Comparison of ENCODE assay signal across 1 cellular context in the genomic region with DNA sequence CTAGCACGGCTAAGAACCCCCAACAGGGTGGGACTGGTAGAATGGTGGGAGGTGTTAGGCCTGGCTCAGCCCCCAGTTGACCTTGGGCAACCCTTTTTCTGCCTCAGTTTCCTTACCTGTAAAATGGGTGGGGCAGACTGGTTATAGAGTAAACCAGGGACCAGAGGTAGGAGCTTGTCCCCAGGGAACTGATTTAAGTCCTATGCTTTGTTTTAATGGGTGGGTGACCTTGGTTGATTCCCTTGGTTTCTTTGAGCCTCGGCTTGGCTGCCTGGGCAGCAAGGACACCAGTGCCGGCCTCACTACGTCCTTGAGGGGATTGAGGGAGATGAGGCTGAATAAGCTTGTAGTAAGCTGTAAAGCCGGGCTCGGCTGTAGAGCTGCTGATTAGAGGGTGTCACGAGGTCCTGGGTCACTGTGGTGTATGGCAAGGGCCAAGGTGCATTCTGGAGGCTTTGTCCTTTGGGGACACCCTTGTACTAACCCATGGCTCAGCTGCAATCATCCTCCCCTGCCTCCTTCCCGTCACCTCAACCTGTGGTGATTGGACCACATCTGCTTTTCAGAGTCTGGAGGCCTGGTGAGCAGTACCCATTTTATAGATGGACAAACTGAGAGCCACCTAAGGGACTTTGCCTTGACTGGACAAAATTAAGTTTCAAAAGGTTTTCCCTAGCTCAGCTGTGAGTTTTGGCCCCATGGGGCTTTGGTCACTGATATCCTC.
A peak's percentile ranks its signal among the peaks of the same experiment; 100 is the strongest.
TF ChIP-seq lines count a peak whose summit lies in the region.

No MANE protein-coding gene starts in this region.

TF ChIP-seq in K562, 482 proteins besides CTCF, POLR2A, EP300 and RAD21 (continued from another document and continues in another):
- TF ChIP-seq, protein P1, sequence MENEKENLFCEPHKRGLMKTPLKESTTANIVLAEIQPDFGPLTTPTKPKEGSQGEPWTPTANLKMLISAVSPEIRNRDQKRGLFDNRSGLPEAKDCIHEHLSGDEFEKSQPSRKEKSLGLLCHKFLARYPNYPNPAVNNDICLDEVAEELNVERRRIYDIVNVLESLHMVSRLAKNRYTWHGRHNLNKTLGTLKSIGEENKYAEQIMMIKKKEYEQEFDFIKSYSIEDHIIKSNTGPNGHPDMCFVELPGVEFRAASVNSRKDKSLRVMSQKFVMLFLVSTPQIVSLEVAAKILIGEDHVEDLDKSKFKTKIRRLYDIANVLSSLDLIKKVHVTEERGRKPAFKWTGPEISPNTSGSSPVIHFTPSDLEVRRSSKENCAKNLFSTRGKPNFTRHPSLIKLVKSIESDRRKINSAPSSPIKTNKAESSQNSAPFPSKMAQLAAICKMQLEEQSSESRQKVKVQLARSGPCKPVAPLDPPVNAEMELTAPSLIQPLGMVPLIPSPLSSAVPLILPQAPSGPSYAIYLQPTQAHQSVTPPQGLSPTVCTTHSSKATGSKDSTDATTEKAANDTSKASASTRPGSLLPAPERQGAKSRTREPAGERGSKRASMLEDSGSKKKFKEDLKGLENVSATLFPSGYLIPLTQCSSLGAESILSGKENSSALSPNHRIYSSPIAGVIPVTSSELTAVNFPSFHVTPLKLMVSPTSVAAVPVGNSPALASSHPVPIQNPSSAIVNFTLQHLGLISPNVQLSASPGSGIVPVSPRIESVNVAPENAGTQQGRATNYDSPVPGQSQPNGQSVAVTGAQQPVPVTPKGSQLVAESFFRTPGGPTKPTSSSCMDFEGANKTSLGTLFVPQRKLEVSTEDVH (IDR thresholded peaks at IDR 0.05; ENCODE audit: low read depth, partially characterized antibody) = no peak
- TF ChIP-seq RAD51 (IDR thresholded peaks at IDR 0.05; ENCODE audit: borderline replicate concordance, low read depth) (peak; percentile 43; the same call in 1 of the 2 replicates), GATA2 (CRISPR knock-in tag; IDR thresholded peaks at IDR 0.05) (no peak), POLR2G (IDR thresholded peaks at IDR 0.05; ENCODE audit: low read depth, low read length) (no peak), NFYB (IDR thresholded peaks at IDR 0.05; ENCODE audit: extremely low read depth, insufficient read length) (no peak), HNRNPH1 (optimal IDR thresholded peaks at IDR 0.05; ENCODE audit: low read depth, low read length) (no peak), RCOR1 (IDR thresholded peaks at IDR 0.05; ENCODE audit: borderline replicate concordance in 1 of 2, low read depth in 2 of 2, low read length in 2 of 2) (peak; percentile 87 to 94), IFI16 (CRISPR knock-in tag; IDR thresholded peaks at IDR 0.05) (0 out of 2 replicates have a peak, but pooled peaks have one; percentile 21), ZNF445 (CRISPR knock-in tag; IDR thresholded peaks at IDR 0.05; ENCODE audit: low read depth) (no peak), RB1 (IDR thresholded peaks at IDR 0.05; ENCODE audit: low read depth) (peak; percentile 46; the same call in 1 of the 2 replicates), SP1 (CRISPR knock-in tag; IDR thresholded peaks at IDR 0.05) (no peak), ZNF780A (CRISPR knock-in tag; IDR thresholded peaks at IDR 0.05) (no peak), NUFIP1 (IDR thresholded peaks at IDR 0.05; ENCODE audit: partially characterized antibody) (peak; percentile 12), CREB1 (IDR thresholded peaks at IDR 0.05) (no peak), CREB1 (CRISPR knock-in tag; IDR thresholded peaks at IDR 0.05) (peak; percentile 47; the same call in 1 of the 2 replicates), CAMTA2 (CRISPR knock-in tag; conservative IDR thresholded peaks at IDR 0.05) (no peak), U2AF1 (optimal IDR thresholded peaks at IDR 0.05; ENCODE audit: low read depth, low read length) (no peak), FOXK1 (CRISPR knock-in tag; IDR thresholded peaks at IDR 0.05; ENCODE audit: borderline replicate concordance) (no peak; the same call in 1 of the 2 replicates), GTF2F1 (IDR thresholded peaks at IDR 0.05; ENCODE audit: low read depth, low read length) (no peak), KAT7 (CRISPR knock-in tag; IDR thresholded peaks at IDR 0.05; ENCODE audit: borderline replicate concordance) (peak; percentile 81; the same call in 1 of the 2 replicates), CTBP1 (IDR thresholded peaks at IDR 0.05; ENCODE audit: borderline replicate concordance) (peak; percentile 15; the same call in 1 of the 2 replicates), TCFL5 (CRISPR knock-in tag; conservative IDR thresholded peaks at IDR 0.05) (no peak), PHF8 (IDR thresholded peaks at IDR 0.05; ENCODE audit: borderline replicate concordance, low read length) (no peak), MAZ (CRISPR knock-in tag; conservative IDR thresholded peaks at IDR 0.05 in 1 of 2, IDR thresholded peaks at IDR 0.05 in 1 of 2) (peak in 1 of 2 experiments; percentile 22; a peak in 1 of 4 replicates), PHTF2 (CRISPR knock-in tag; IDR thresholded peaks at IDR 0.05) (no peak), ZBTB17 (CRISPR knock-in tag; IDR thresholded peaks at IDR 0.05) (no peak)
- TF ChIP-seq, protein P2, sequence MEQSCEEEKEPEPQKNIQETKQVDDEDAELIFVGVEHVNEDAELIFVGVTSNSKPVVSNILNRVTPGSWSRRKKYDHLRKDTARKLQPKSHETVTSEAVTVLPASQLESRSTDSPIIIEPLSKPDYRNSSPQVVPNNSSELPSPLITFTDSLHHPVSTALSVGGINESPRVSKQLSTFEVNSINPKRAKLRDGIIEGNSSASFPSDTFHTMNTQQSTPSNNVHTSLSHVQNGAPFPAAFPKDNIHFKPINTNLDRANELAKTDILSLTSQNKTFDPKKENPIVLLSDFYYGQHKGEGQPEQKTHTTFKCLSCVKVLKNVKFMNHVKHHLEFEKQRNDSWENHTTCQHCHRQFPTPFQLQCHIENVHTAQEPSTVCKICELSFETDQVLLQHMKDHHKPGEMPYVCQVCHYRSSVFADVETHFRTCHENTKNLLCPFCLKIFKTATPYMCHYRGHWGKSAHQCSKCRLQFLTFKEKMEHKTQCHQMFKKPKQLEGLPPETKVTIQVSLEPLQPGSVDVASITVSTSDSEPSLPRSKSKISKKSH (CRISPR knock-in tag; IDR thresholded peaks at IDR 0.05) = no peak
- TF ChIP-seq, protein P3, sequence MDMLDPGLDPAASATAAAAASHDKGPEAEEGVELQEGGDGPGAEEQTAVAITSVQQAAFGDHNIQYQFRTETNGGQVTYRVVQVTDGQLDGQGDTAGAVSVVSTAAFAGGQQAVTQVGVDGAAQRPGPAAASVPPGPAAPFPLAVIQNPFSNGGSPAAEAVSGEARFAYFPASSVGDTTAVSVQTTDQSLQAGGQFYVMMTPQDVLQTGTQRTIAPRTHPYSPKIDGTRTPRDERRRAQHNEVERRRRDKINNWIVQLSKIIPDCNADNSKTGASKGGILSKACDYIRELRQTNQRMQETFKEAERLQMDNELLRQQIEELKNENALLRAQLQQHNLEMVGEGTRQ (CRISPR knock-in tag; IDR thresholded peaks at IDR 0.05) = 0 out of 2 replicates have a peak, but pooled peaks have one; percentile 18
- TF ChIP-seq, protein P4, sequence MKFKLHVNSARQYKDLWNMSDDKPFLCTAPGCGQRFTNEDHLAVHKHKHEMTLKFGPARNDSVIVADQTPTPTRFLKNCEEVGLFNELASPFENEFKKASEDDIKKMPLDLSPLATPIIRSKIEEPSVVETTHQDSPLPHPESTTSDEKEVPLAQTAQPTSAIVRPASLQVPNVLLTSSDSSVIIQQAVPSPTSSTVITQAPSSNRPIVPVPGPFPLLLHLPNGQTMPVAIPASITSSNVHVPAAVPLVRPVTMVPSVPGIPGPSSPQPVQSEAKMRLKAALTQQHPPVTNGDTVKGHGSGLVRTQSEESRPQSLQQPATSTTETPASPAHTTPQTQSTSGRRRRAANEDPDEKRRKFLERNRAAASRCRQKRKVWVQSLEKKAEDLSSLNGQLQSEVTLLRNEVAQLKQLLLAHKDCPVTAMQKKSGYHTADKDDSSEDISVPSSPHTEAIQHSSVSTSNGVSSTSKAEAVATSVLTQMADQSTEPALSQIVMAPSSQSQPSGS (CRISPR knock-in tag; IDR thresholded peaks at IDR 0.05) = no peak
- TF ChIP-seq, protein P5, sequence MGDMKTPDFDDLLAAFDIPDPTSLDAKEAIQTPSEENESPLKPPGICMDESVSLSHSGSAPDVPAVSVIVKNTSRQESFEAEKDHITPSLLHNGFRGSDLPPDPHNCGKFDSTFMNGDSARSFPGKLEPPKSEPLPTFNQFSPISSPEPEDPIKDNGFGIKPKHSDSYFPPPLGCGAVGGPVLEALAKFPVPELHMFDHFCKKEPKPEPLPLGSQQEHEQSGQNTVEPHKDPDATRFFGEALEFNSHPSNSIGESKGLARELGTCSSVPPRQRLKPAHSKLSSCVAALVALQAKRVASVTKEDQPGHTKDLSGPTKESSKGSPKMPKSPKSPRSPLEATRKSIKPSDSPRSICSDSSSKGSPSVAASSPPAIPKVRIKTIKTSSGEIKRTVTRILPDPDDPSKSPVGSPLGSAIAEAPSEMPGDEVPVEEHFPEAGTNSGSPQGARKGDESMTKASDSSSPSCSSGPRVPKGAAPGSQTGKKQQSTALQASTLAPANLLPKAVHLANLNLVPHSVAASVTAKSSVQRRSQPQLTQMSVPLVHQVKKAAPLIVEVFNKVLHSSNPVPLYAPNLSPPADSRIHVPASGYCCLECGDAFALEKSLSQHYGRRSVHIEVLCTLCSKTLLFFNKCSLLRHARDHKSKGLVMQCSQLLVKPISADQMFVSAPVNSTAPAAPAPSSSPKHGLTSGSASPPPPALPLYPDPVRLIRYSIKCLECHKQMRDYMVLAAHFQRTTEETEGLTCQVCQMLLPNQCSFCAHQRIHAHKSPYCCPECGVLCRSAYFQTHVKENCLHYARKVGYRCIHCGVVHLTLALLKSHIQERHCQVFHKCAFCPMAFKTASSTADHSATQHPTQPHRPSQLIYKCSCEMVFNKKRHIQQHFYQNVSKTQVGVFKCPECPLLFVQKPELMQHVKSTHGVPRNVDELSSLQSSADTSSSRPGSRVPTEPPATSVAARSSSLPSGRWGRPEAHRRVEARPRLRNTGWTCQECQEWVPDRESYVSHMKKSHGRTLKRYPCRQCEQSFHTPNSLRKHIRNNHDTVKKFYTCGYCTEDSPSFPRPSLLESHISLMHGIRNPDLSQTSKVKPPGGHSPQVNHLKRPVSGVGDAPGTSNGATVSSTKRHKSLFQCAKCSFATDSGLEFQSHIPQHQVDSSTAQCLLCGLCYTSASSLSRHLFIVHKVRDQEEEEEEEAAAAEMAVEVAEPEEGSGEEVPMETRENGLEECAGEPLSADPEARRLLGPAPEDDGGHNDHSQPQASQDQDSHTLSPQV (IDR thresholded peaks at IDR 0.05) = no peak
- TF ChIP-seq, protein P6, sequence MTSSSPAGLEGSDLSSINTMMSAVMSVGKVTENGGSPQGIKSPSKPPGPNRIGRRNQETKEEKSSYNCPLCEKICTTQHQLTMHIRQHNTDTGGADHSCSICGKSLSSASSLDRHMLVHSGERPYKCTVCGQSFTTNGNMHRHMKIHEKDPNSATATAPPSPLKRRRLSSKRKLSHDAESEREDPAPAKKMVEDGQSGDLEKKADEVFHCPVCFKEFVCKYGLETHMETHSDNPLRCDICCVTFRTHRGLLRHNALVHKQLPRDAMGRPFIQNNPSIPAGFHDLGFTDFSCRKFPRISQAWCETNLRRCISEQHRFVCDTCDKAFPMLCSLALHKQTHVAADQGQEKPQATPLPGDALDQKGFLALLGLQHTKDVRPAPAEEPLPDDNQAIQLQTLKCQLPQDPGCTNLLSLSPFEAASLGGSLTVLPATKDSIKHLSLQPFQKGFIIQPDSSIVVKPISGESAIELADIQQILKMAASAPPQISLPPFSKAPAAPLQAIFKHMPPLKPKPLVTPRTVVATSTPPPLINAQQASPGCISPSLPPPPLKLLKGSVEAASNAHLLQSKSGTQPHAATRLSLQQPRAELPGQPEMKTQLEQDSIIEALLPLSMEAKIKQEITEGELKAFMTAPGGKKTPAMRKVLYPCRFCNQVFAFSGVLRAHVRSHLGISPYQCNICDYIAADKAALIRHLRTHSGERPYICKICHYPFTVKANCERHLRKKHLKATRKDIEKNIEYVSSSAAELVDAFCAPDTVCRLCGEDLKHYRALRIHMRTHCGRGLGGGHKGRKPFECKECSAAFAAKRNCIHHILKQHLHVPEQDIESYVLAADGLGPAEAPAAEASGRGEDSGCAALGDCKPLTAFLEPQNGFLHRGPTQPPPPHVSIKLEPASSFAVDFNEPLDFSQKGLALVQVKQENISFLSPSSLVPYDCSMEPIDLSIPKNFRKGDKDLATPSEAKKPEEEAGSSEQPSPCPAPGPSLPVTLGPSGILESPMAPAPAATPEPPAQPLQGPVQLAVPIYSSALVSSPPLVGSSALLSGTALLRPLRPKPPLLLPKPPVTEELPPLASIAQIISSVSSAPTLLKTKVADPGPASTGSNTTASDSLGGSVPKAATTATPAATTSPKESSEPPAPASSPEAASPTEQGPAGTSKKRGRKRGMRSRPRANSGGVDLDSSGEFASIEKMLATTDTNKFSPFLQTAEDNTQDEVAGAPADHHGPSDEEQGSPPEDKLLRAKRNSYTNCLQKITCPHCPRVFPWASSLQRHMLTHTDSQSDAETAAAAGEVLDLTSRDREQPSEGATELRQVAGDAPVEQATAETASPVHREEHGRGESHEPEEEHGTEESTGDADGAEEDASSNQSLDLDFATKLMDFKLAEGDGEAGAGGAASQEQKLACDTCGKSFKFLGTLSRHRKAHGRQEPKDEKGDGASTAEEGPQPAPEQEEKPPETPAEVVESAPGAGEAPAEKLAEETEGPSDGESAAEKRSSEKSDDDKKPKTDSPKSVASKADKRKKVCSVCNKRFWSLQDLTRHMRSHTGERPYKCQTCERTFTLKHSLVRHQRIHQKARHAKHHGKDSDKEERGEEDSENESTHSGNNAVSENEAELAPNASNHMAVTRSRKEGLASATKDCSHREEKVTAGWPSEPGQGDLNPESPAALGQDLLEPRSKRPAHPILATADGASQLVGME (CRISPR knock-in tag; IDR thresholded peaks at IDR 0.05) = no peak
- TF ChIP-seq, protein P7, sequence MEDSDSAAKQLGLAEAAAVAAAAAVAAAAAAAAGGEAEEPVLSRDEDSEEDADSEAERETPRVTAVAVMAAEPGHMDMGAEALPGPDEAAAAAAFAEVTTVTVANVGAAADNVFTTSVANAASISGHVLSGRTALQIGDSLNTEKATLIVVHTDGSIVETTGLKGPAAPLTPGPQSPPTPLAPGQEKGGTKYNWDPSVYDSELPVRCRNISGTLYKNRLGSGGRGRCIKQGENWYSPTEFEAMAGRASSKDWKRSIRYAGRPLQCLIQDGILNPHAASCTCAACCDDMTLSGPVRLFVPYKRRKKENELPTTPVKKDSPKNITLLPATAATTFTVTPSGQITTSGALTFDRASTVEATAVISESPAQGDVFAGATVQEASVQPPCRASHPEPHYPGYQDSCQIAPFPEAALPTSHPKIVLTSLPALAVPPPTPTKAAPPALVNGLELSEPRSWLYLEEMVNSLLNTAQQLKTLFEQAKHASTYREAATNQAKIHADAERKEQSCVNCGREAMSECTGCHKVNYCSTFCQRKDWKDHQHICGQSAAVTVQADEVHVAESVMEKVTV (CRISPR knock-in tag; IDR thresholded peaks at IDR 0.05) = no peak
- TF ChIP-seq, protein P8, sequence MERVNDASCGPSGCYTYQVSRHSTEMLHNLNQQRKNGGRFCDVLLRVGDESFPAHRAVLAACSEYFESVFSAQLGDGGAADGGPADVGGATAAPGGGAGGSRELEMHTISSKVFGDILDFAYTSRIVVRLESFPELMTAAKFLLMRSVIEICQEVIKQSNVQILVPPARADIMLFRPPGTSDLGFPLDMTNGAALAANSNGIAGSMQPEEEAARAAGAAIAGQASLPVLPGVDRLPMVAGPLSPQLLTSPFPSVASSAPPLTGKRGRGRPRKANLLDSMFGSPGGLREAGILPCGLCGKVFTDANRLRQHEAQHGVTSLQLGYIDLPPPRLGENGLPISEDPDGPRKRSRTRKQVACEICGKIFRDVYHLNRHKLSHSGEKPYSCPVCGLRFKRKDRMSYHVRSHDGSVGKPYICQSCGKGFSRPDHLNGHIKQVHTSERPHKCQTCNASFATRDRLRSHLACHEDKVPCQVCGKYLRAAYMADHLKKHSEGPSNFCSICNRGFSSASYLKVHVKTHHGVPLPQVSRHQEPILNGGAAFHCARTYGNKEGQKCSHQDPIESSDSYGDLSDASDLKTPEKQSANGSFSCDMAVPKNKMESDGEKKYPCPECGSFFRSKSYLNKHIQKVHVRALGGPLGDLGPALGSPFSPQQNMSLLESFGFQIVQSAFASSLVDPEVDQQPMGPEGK (CRISPR knock-in tag; IDR thresholded peaks at IDR 0.05; ENCODE audit: borderline replicate concordance) = no peak
